Comparison of ENCODE assay signal across 1 cellular context in genomic region chr11:72787262-72788104, GRCh38.
TF ChIP-seq lines count a peak whose summit lies in the region.

No MANE protein-coding gene starts in this region.

TF ChIP-seq in HepG2, 621 proteins besides CTCF, POLR2A, EP300 and RAD21 (continued from another document and continues in another):
- no peak for TF ChIP-seq ZSCAN5A (CRISPR knock-in tag; IDR thresholded peaks at IDR 0.05; ENCODE audit: borderline replicate concordance)
- peak; percentile 97 for TF ChIP-seq TGIF2 (CRISPR knock-in tag; IDR thresholded peaks at IDR 0.05)
- TF ChIP-seq ERF (CRISPR knock-in tag; IDR thresholded peaks at IDR 0.05): peak; percentile 79; the same call in 1 of the 2 replicates
- no peak for TF ChIP-seq CBX1 (IDR thresholded peaks at IDR 0.05; ENCODE audit: low read depth)
- TF ChIP-seq ZNF543 (CRISPR knock-in tag; IDR thresholded peaks at IDR 0.05): peak; percentile 88; the same call in 1 of the 2 replicates
- TF ChIP-seq MAX (IDR thresholded peaks at IDR 0.05): no peak
- TF ChIP-seq ZNF639 (CRISPR knock-in tag; conservative IDR thresholded peaks at IDR 0.05): no peak
- no peak for TF ChIP-seq ATF7-NPFF (CRISPR knock-in tag; IDR thresholded peaks at IDR 0.05; ENCODE audit: low read depth)
- no peak for TF ChIP-seq ZNF557 (CRISPR knock-in tag; IDR thresholded peaks at IDR 0.05)
- TF ChIP-seq ZNF605 (CRISPR knock-in tag; IDR thresholded peaks at IDR 0.05): peak; percentile 82; the same call in 1 of the 2 replicates
- TF ChIP-seq MEF2D (CRISPR knock-in tag; IDR thresholded peaks at IDR 0.05): peak; percentile 82; the same call in 1 of the 2 replicates
- TF ChIP-seq NR2C2 (CRISPR knock-in tag; IDR thresholded peaks at IDR 0.05; ENCODE audit: borderline replicate concordance): peak; percentile 81
- TF ChIP-seq ZNF619 (CRISPR knock-in tag; IDR thresholded peaks at IDR 0.05): no peak
- TF ChIP-seq MEIS2 (CRISPR knock-in tag; IDR thresholded peaks at IDR 0.05): no peak
- no peak for TF ChIP-seq JUND (CRISPR knock-in tag; IDR thresholded peaks at IDR 0.05)
- no peak for TF ChIP-seq ZBTB25 (CRISPR knock-in tag; IDR thresholded peaks at IDR 0.05)
- no peak for TF ChIP-seq MATR3 (CRISPR knock-in tag; IDR thresholded peaks at IDR 0.05)
- no peak for TF ChIP-seq ZFP36 (IDR thresholded peaks at IDR 0.05; ENCODE audit: borderline replicate concordance, low read depth, low read length, partially characterized antibody)
- no peak for TF ChIP-seq PLRG1 (conservative IDR thresholded peaks at IDR 0.05)
- TF ChIP-seq ZNF510 (CRISPR knock-in tag; IDR thresholded peaks at IDR 0.05; ENCODE audit: low read depth): 0 out of 2 replicates have a peak, but pooled peaks have one; percentile 88
- TF ChIP-seq ZNF143 (CRISPR knock-in tag; IDR thresholded peaks at IDR 0.05): peak; percentile 24; the same call in 1 of the 2 replicates
- no peak for TF ChIP-seq ZNF777 (CRISPR knock-in tag; IDR thresholded peaks at IDR 0.05)
- TF ChIP-seq ZNF343 (CRISPR knock-in tag; IDR thresholded peaks at IDR 0.05): no peak
- TF ChIP-seq ZNF580 (CRISPR knock-in tag; IDR thresholded peaks at IDR 0.05; ENCODE audit: borderline replicate concordance, low read depth): no peak
- TF ChIP-seq KMT2B (CRISPR knock-in tag; IDR thresholded peaks at IDR 0.05): 0 out of 2 replicates have a peak, but pooled peaks have one; percentile 13
- TF ChIP-seq RERE (CRISPR knock-in tag; IDR thresholded peaks at IDR 0.05; ENCODE audit: low read depth): no peak
- TF ChIP-seq SALL2 (CRISPR knock-in tag; IDR thresholded peaks at IDR 0.05): no peak
- no peak for TF ChIP-seq ZEB1 (IDR thresholded peaks at IDR 0.05; ENCODE audit: insufficient replicate concordance, low read depth)
- TF ChIP-seq TBP (CRISPR knock-in tag; IDR thresholded peaks at IDR 0.05): no peak
- TF ChIP-seq PBX3 (CRISPR knock-in tag; IDR thresholded peaks at IDR 0.05; ENCODE audit: borderline replicate concordance): no peak
- TF ChIP-seq NFE2 (CRISPR knock-in tag; IDR thresholded peaks at IDR 0.05): no peak
- no peak for TF ChIP-seq CHD4 (IDR thresholded peaks at IDR 0.05; ENCODE audit: borderline replicate concordance, low read length)
- no peak for TF ChIP-seq RORA (CRISPR knock-in tag; IDR thresholded peaks at IDR 0.05)
- no peak for TF ChIP-seq CEBPB (IDR thresholded peaks at IDR 0.05; ENCODE audit: borderline replicate concordance, low read depth, low read length)
- peak; percentile 76 for TF ChIP-seq PITX1 (CRISPR knock-in tag; IDR thresholded peaks at IDR 0.05)
- peak; percentile 45 for TF ChIP-seq DRAP1 (CRISPR knock-in tag; IDR thresholded peaks at IDR 0.05)
- TF ChIP-seq FOXM1 (CRISPR knock-in tag; IDR thresholded peaks at IDR 0.05): no peak
- TF ChIP-seq ZNF609 (CRISPR knock-in tag; IDR thresholded peaks at IDR 0.05; ENCODE audit: borderline replicate concordance): peak; percentile 71
- TF ChIP-seq SNAPC5 (CRISPR knock-in tag; IDR thresholded peaks at IDR 0.05; ENCODE audit: borderline replicate concordance): no peak
- no peak for TF ChIP-seq AFF4 (CRISPR knock-in tag; IDR thresholded peaks at IDR 0.05)
